In genomic region chr1:30061292-30062204, GRCh38 we compare ENCODE assay signal across 41 cellular contexts.
DNase-seq lines count a peak whose midpoint lies in the region; ATAC-seq, FAIRE-seq and TF ChIP-seq lines count a peak whose summit lies in the region.
"Had no signal": no experiment of that assay in that cellular context is flagged by ENCODE, and none has a peak within 500 bp of the region (broad histone marks: within the 10 kb centered on the region; RNA-seq: fewer than 3 reads in every experiment).

No MANE protein-coding gene starts in this region.

- in situ Hi-C loops in K562 (cut with MboI), result no loop called here

- H3K9me3 Mint-ChIP-seq in neural crest cell (no peaks in the 10 kb centered on the region), CD14-positive monocyte (no peaks in the 10 kb centered on the region)
- H3K9me3 Mint-ChIP-seq: activated naive CD8-positive, alpha-beta T cell treated with anti-CD3 and anti-CD28 coated beads, Interleukin-2, amount 10 ng/mL, durations not matched to agents 7 days and 5 days; CD4-positive, alpha-beta T cell; stimulated activated naive CD8-positive, alpha-beta T cell treated with anti-CD3 and anti-CD28 coated beads, Interleukin-15, Interleukin-2, amounts not matched to agents 100 ng/mL and 50 ng/mL, for 24 hours had no signal

- no peak overlapping the region for H3K4me3 ChIP-seq in K562
- H3K4me3 ChIP-seq in vagina, result no peak overlapping the region
- H3K4me3 ChIP-seq: A549, left ventricle myocardium inferior, right atrium auricular region, thoracic aorta, uterus had no signal

- H3K27me3 ChIP-seq in K562 (ENCODE audit: control insufficient read depth in 2 of 2, insufficient read depth in 2 of 2, low read length in 2 of 2) (peaks cover 0 to 7% of the 10 kb centered on the region in 2 experiments; a peak in 2 of 5 replicates), vagina (no peaks in the 10 kb centered on the region)
- H3K27me3 ChIP-seq: right atrium auricular region, uterus had no signal

- no TSS peak for BruUV-seq in K562 (replicated peaks; lab: Mats Ljungman, UMichigan)

- no peak for TF ChIP-seq CTCF in K562 (IDR thresholded peaks at IDR 0.05 in 2 of 3, conservative IDR thresholded peaks at IDR 0.05 in 1 of 3; ENCODE audit: insufficient read depth in 2 of 3, low read depth in 1 of 3, low read length in 3 of 3)
- TF ChIP-seq CTCF in neural crest cell (conservative IDR thresholded peaks at IDR 0.05), result no peak
- TF ChIP-seq CTCF in vagina (IDR thresholded peaks at IDR 0.05), result no peak
- no peak for TF ChIP-seq CTCF in CD14-positive monocyte (IDR thresholded peaks at IDR 0.05)

- no peak for TF ChIP-seq EP300 in K562 (IDR thresholded peaks at IDR 0.05; ENCODE audit: low read length)

- H3K79me2 ChIP-seq in K562 (ENCODE audit: control insufficient read depth, insufficient read depth, low read length), result no peaks in the 10 kb centered on the region
- H3K79me2 ChIP-seq: parathyroid adenoma had no signal

- ATAC-seq in K562, result no peak
- ATAC-seq: A549, WTC11 had no signal

- H3K9me3 ChIP-seq in K562 (replicated peaks; ENCODE audit: control insufficient read depth, insufficient read depth, low read depth, low read length) (no peaks in the 10 kb centered on the region), vagina (no peaks in the 10 kb centered on the region)
- H3K9me3 ChIP-seq: A549, left ventricle myocardium inferior, right atrium auricular region, thoracic aorta, uterus had no signal

- H3K27ac ChIP-seq in K562 (ENCODE audit: extremely low read depth, low read depth, low read length), result no peak overlapping the region
- no peak overlapping the region for H3K27ac ChIP-seq in vagina
- H3K27ac ChIP-seq: A549, HL-60, left ventricle myocardium inferior, parathyroid adenoma, right atrium auricular region, thoracic aorta, uterus had no signal

- H3K27me3 Mint-ChIP-seq in neural crest cell (ENCODE audit: low read depth), result no peaks in the 10 kb centered on the region
- peaks cover 2 to 7% (median 6%) of the 10 kb centered on the region in 3 donors for H3K27me3 Mint-ChIP-seq in CD14-positive monocyte (ENCODE audit: low read depth in 3 of 3)

- H3K4me3 Mint-ChIP-seq in neural crest cell, result no peak overlapping the region
- H3K4me3 Mint-ChIP-seq in CD14-positive monocyte, result no peak overlapping the region
- H3K4me3 Mint-ChIP-seq: activated naive CD8-positive, alpha-beta T cell treated with anti-CD3 and anti-CD28 coated beads, Interleukin-2, amount 10 ng/mL, durations not matched to agents 7 days and 5 days; CD4-positive, alpha-beta T cell; stimulated activated naive CD8-positive, alpha-beta T cell treated with anti-CD3 and anti-CD28 coated beads, Interleukin-15, Interleukin-2, amounts not matched to agents 100 ng/mL and 50 ng/mL, for 24 hours; WTC11 had no signal

- no peaks in the 10 kb centered on the region for H3K36me3 Mint-ChIP-seq in neural crest cell (ENCODE audit: low read depth)
- H3K36me3 Mint-ChIP-seq in CD14-positive monocyte, result no peaks in the 10 kb centered on the region
- H3K36me3 Mint-ChIP-seq: activated naive CD8-positive, alpha-beta T cell treated with anti-CD3 and anti-CD28 coated beads, Interleukin-2, amount 10 ng/mL, durations not matched to agents 7 days and 5 days; WTC11 had no signal

- H3K27ac Mint-ChIP-seq in neural crest cell (ENCODE audit: unreplicated experiment) (peak overlapping the region; percentile 17), CD14-positive monocyte (peak overlapping the region in 1 of 7 donors; percentile 35)
- H3K27ac Mint-ChIP-seq: activated naive CD8-positive, alpha-beta T cell treated with anti-CD3 and anti-CD28 coated beads, Interleukin-2, amount 10 ng/mL, durations not matched to agents 7 days and 5 days; CD4-positive, alpha-beta T cell; stimulated activated naive CD8-positive, alpha-beta T cell treated with anti-CD3 and anti-CD28 coated beads, Interleukin-15, Interleukin-2, amounts not matched to agents 100 ng/mL and 50 ng/mL, for 24 hours; WTC11 had no signal

- CTCF ChIA-PET in K562 (lab: Yijun Ruan, JAX; ENCODE audit: low intra/inter-chr PET ratio), result no interaction called here

- H3K36me3 ChIP-seq in K562 (ENCODE audit: control insufficient read depth, insufficient read depth, low read length) (no peaks in the 10 kb centered on the region), vagina (no peaks in the 10 kb centered on the region)
- H3K36me3 ChIP-seq: left ventricle myocardium inferior, right atrium auricular region, thoracic aorta, uterus had no signal

- no peak overlapping the region for H2AFZ ChIP-seq in K562 (ENCODE audit: low read depth, low read length)
- H2AFZ ChIP-seq: parathyroid adenoma had no signal

- no peaks in the 10 kb centered on the region for H3K9me1 ChIP-seq in K562 (ENCODE audit: control insufficient read depth, insufficient read depth, low read length)

- TF ChIP-seq POLR2A in K562 (conservative IDR thresholded peaks at IDR 0.05) (no peak), vagina (IDR thresholded peaks at IDR 0.05) (no peak)

- DNase-seq in NCI-H82 (lab: John Stamatoyannopoulos, UW), result peak; percentile 46
- DNase-seq in NCI-H82 treated with DMSO at 0.1 percent for 48 hours (lab: John Stamatoyannopoulos, UW; ENCODE audit: unreplicated experiment), result no peak
- DNase-seq in NCI-H1436 (lab: John Stamatoyannopoulos, UW), result peak; percentile 69
- no peak for DNase-seq in K562 (ENCODE audit: extremely low read depth in 1 of 4, low spot score in 3 of 4)
- DNase-seq in neural crest cell (ENCODE audit: low read depth, low spot score), result no peak
- no peak for DNase-seq in vagina (ENCODE audit: extremely low spot score in 2 of 2)
- no peak for DNase-seq in CD14-positive monocyte (ENCODE audit: low spot score)
- DNase-seq in DMS 273 treated with DMSO at 0.1 percent for 48 hours (lab: John Stamatoyannopoulos, UW), result no peak
- DNase-seq: activated CD4-positive, alpha-beta T cell treated with anti-CD3 and anti-CD28 coated beads, Interleukin-2, amount 50 U/mL, for 1 hour; activated effector memory CD4-positive, alpha-beta T cell treated with Interleukin-2 at 50 U/mL for 16 hours; activated naive CD8-positive, alpha-beta T cell treated with anti-CD3 and anti-CD28 coated beads, Interleukin-2, amount 10 ng/mL, durations not matched to agents 7 days and 5 days; activated T-cell treated with anti-CD3 and anti-CD28 coated beads, Interleukin-2, amount 50 U/mL, for 1 hour; cortex of kidney; effector memory CD4-positive, alpha-beta T cell; EL; erythroblast; glutamatergic neuron; Karpas-422; left ventricle myocardium inferior; mesenchymal stem cell; NCI-H1694 treated with DMSO at 0.1 percent for 48 hours; NCI-H2171 treated with DMSO at 0.1 percent for 48 hours; NCI-H524 treated with DMSO at 0.1 percent for 48 hours; stimulated activated CD4-positive, alpha-beta T cell treated with anti-CD3 and anti-CD28 coated beads, Interleukin-2, amount 100 ng/mL, for 24 hours; T1000; uterus had no signal

- intact Hi-C loops in K562 (cut with micrococcal nuclease) (no loop called here), vagina (cut with DNase I) (no loop called here), CD14-positive monocyte (cut with micrococcal nuclease) (no loop called here)

- FAIRE-seq in K562 (lab: Jason Lieb, UNC), result no peak
- FAIRE-seq: A549, astrocyte, D721Med, GM18507, GM19239, H54, islet of Langerhans, RCC 7860 had no signal

- H3K4me1 ChIP-seq in K562 (replicated peaks in 1 of 2; ENCODE audit: control insufficient read depth in 2 of 2, insufficient read depth in 2 of 2, low read length in 2 of 2), result no peaks in the 10 kb centered on the region
- no peaks in the 10 kb centered on the region for H3K4me1 ChIP-seq in vagina
- H3K4me1 ChIP-seq: left ventricle myocardium inferior, parathyroid adenoma, right atrium auricular region, uterus had no signal

- 1% methylated on average over 13 of the region's 13 CpGs for WGBS in K562 (ENCODE audit: insufficient coverage, low coverage, missing lambda C conversion rate)

- peaks cover 36% of the 10 kb centered on the region for H3K4me1 Mint-ChIP-seq in neural crest cell
- H3K4me1 Mint-ChIP-seq in CD14-positive monocyte, result peaks cover 2% of the 10 kb centered on the region
- H3K4me1 Mint-ChIP-seq: activated naive CD8-positive, alpha-beta T cell treated with anti-CD3 and anti-CD28 coated beads, Interleukin-2, amount 10 ng/mL, durations not matched to agents 7 days and 5 days had no signal

- no peak overlapping the region for H3K4me2 ChIP-seq in K562 (ENCODE audit: insufficient read depth, low read length)
- H3K4me2 ChIP-seq: A549 had no signal

- H3K9ac ChIP-seq in K562 (ENCODE audit: insufficient read depth in 1 of 2, low read depth in 2 of 2, low read length in 2 of 2), result no peak overlapping the region
- H3K9ac ChIP-seq: parathyroid adenoma had no signal

- H4K20me1 ChIP-seq in K562 (replicated peaks; ENCODE audit: control insufficient read depth, insufficient read depth, low read length), result 0 out of 2 replicates have a peak, but pooled peaks cover 6% of the 10 kb centered on the region

- POLR2A ChIA-PET in K562 (lab: Yijun Ruan, JAX), result interaction anchor here (0.8 to 1.1 kb wide), 2 partner anchors 31 to 148 kb away, joined by 3 read pairs; no protein-coding TSS in a partner anchor

- no peak for TF ChIP-seq RAD21 in K562 (CRISPR knock-in tag; conservative IDR thresholded peaks at IDR 0.05 in 1 of 2, IDR thresholded peaks at IDR 0.05 in 1 of 2)

TF ChIP-seq in K562, 482 proteins besides CTCF, POLR2A, EP300 and RAD21 (continues in another document):
- TF ChIP-seq PHB (CRISPR knock-in tag; IDR thresholded peaks at IDR 0.05) (no peak), FOXJ2 (tag; IDR thresholded peaks at IDR 0.05) (0 out of 2 replicates have a peak, but pooled peaks have one; percentile 29), FOXK2 (conservative IDR thresholded peaks at IDR 0.05 in 1 of 2, IDR thresholded peaks at IDR 0.05 in 1 of 2; ENCODE audit: low read depth in 2 of 2) (peak; percentile 25 to 55; a peak in 1 of 4 replicates), TAL1 (IDR thresholded peaks at IDR 0.05) (peak; percentile 65), CEBPG (CRISPR knock-in tag; IDR thresholded peaks at IDR 0.05) (0 out of 2 replicates have a peak, but pooled peaks have one; percentile 38), CEBPG (tag; conservative IDR thresholded peaks at IDR 0.05 in 1 of 2, IDR thresholded peaks at IDR 0.05 in 1 of 2) (peak; percentile 65 to 72), TRIM24 (IDR thresholded peaks at IDR 0.05) (peak; percentile 13 to 61; a peak in 1 of 4 replicates), TEAD4 (IDR thresholded peaks at IDR 0.05; ENCODE audit: low read length) (peak; percentile 31; the same call in 1 of the 2 replicates), TEAD4 (CRISPR knock-in tag; IDR thresholded peaks at IDR 0.05; ENCODE audit: borderline replicate concordance) (no peak)
- TF ChIP-seq, protein P1, sequence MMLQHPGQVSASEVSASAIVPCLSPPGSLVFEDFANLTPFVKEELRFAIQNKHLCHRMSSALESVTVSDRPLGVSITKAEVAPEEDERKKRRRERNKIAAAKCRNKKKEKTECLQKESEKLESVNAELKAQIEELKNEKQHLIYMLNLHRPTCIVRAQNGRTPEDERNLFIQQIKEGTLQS (IDR thresholded peaks at IDR 0.05), result 0 out of 2 replicates have a peak, but pooled peaks have one; percentile 31
- TF ChIP-seq, protein P1 (CRISPR knock-in tag; conservative IDR thresholded peaks at IDR 0.05), result no peak

Comparison
In these comparisons a context has a peak if more than half of its experiments do, and no peak if none do; other contexts are left out.
1. DNase-seq: peak in NCI-H82 (single experiment) and NCI-H1436 (single experiment); none in NCI-H82 treated with DMSO at 0.1 percent for 48 hours (single experiment), K562 (0 of 4), neural crest cell (single experiment), vagina (0 of 2), CD14-positive monocyte (single experiment) and DMS 273 treated with DMSO at 0.1 percent for 48 hours (single experiment).